Comparison of ENCODE assay signal across 19 cellular contexts in the genomic region with DNA sequence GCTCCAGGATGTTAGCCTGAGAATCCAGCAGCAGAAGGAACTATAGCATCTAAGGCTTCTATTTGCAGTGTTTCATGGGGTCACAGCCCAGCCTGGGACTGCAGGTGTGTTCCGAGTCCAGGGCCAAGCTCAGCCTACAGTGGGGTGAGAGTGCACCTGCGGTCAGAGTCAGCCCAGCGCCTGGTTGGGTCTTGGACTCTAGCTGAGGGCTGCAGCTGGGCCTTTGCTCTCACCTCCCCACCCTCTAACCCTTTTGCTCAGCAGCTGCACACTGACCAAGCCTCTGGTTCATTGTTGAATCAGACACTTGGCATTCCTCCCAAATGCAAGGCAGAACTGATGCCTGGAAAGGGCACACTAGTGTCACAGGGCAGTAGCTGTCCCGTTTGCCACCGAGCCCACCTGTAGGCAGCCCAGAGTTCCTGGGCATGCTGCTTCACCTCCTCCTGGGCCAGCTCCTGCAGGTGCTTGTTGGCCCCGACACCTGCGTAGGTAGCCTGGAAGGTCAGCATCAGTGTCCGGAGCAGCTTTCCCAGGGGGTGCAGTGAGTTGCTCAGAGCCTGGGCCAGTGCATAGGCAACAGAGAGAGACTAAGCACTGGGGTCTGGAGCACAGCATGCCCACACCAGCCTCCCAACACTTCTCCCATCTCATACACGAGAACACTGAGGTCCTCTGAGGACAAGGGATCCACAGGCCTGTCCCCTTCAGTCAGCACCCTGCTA. TPM values are rescaled to one million over a fixed set of nuclear protein-coding genes. Genes with fewer than 3 reads are reported as not detected.
DNase-seq lines count a peak whose midpoint lies in the region; ATAC-seq lines count a peak whose summit lies in the region.
"Had no signal": no experiment of that assay in that cellular context is flagged by ENCODE, and none has a peak within 500 bp of the region (broad histone marks: within the 10 kb centered on the region; RNA-seq: fewer than 3 reads in every experiment).

No MANE protein-coding gene starts in this region.

- DNase-seq in HCEC 1CT (peak; percentile 65), adipocyte (ENCODE audit: low read depth) (peak; percentile 22), islet precursor cell (peak; percentile 42), sciatic nerve (ENCODE audit: low spot score) (no peak), DMS79 treated with DMSO at 0.1 percent for 48 hours (lab: John Stamatoyannopoulos, UW) (no peak), NCI-H1105 (lab: John Stamatoyannopoulos, UW) (no peak), NCI-H748 (lab: John Stamatoyannopoulos, UW; ENCODE audit: unreplicated experiment) (no peak)
- DNase-seq in activated naive CD4-positive, alpha-beta T cell treated with anti-CD3 and anti-CD28 coated beads, Interleukin-2, amount 50 U/mL, for 72 hours (ENCODE audit: low spot score in 2 of 2), result no peak
- DNase-seq: activated effector memory CD4-positive, alpha-beta T cell treated with Interleukin-2 at 50 U/mL for 16 hours; DMS79; NCI-H1105 treated with DMSO at 0.1 percent for 48 hours; NCI-H226; stimulated activated naive CD4-positive, alpha-beta T cell had no signal

- H3K36me3 Mint-ChIP-seq in activated naive CD4-positive, alpha-beta T cell treated with anti-CD3 and anti-CD28 coated beads, Interleukin-2, amount 50 U/mL, for 72 hours, result no peaks in the 10 kb centered on the region

- ATAC-seq in sciatic nerve, result peak; percentile 40
- ATAC-seq in activated naive CD4-positive, alpha-beta T cell treated with anti-CD3 and anti-CD28 coated beads, Interleukin-2, amount 50 U/mL, for 72 hours, result no peak
- ATAC-seq: WTC11 had no signal

- no peak overlapping the region for H3K27ac Mint-ChIP-seq in activated naive CD4-positive, alpha-beta T cell treated with anti-CD3 and anti-CD28 coated beads, Interleukin-2, amount 50 U/mL, for 72 hours
- H3K27ac Mint-ChIP-seq: dendritic cell treated with granulocyte-macrophage colony-stimulating factor and Interleukin-4, amounts not matched to agents 40 ng/mL and 50 ng/mL, for 4 days; nephron; WTC11 had no signal

- peaks cover 18% of the 10 kb centered on the region for H3K4me1 ChIP-seq in adipocyte (ENCODE audit: control insufficient read depth, insufficient read depth, low read length)
- H3K4me1 ChIP-seq: ascending aorta had no signal

- H3K4me3 ChIP-seq in adipocyte (ENCODE audit: low read length), result no peak overlapping the region
- H3K4me3 ChIP-seq: ascending aorta, esophagus muscularis mucosa had no signal

- peaks cover 9% of the 10 kb centered on the region for H3K27me3 ChIP-seq in adipocyte (replicated peaks; ENCODE audit: control insufficient read depth, insufficient read depth, low read length)
- H3K27me3 ChIP-seq: ascending aorta, esophagus muscularis mucosa had no signal

- H3K9ac ChIP-seq in adipocyte (ENCODE audit: low read length), result no peak overlapping the region

- no peaks in the 10 kb centered on the region for H3K9me3 ChIP-seq in adipocyte (ENCODE audit: control insufficient read depth, low read length)
- H3K9me3 ChIP-seq: ascending aorta, esophagus muscularis mucosa had no signal

- no peaks in the 10 kb centered on the region for H3K36me3 ChIP-seq in adipocyte (ENCODE audit: control insufficient read depth, insufficient read depth, low read length, severe bottlenecking)

- intact Hi-C loops in sciatic nerve (cut with DNase I), result no loop called here

- no peaks in the 10 kb centered on the region for H3K9me3 Mint-ChIP-seq in activated naive CD4-positive, alpha-beta T cell treated with anti-CD3 and anti-CD28 coated beads, Interleukin-2, amount 50 U/mL, for 72 hours
- H3K9me3 Mint-ChIP-seq: dendritic cell treated with granulocyte-macrophage colony-stimulating factor and Interleukin-4, amounts not matched to agents 40 ng/mL and 50 ng/mL, for 4 days; nephron had no signal

RNA-seq across cellular contexts. Expression of gene ALS2CL, which starts 17.5 kb away (rescaled TPM):
- 18.5 TPM for total RNA-seq in sciatic nerve
- 1 to 10 TPM; 2.0 to 8.1 TPM for total RNA-seq in activated naive CD4-positive, alpha-beta T cell treated with anti-CD3 and anti-CD28 coated beads, Interleukin-2, amount 50 U/mL, for 72 hours

RNA-seq across cellular contexts. Expression of gene TMIE, which starts 25.2 kb away (rescaled TPM):
- 0.76 TPM for total RNA-seq in sciatic nerve
- total RNA-seq in activated naive CD4-positive, alpha-beta T cell treated with anti-CD3 and anti-CD28 coated beads, Interleukin-2, amount 50 U/mL, for 72 hours, result 1 to 10 TPM in 1 of 2 donors, under 1 TPM in 1; 0.84 to 1.0 TPM

RNA-seq across cellular contexts. Expression of gene PRSS50, which starts 41.7 kb away (rescaled TPM):
- 0.13 TPM for total RNA-seq in sciatic nerve
- not detected for total RNA-seq in activated naive CD4-positive, alpha-beta T cell treated with anti-CD3 and anti-CD28 coated beads, Interleukin-2, amount 50 U/mL, for 72 hours
- total RNA-seq: ascending aorta, skeletal muscle tissue had no signal

Comparison
In these comparisons a context has a peak if more than half of its experiments do, and no peak if none do; other contexts are left out.
1. DNase-seq: peak in HCEC 1CT (single experiment), adipocyte (single experiment) and islet precursor cell (single experiment); none in sciatic nerve (single experiment), activated naive CD4-positive, alpha-beta T cell treated with anti-CD3 and anti-CD28 coated beads, Interleukin-2, amount 50 U/mL, for 72 hours (0 of 2), DMS79 treated with DMSO at 0.1 percent for 48 hours (single experiment), NCI-H1105 (single experiment) and NCI-H748 (single experiment).